10 cellular contexts compared by ENCODE assay signal in genomic region chr1:41900611-41901444, GRCh38. TPM values are rescaled to one million over a fixed set of nuclear protein-coding genes. Genes with fewer than 3 reads are reported as not detected.
DNase-seq lines count a peak whose midpoint lies in the region; ATAC-seq, FAIRE-seq and TF ChIP-seq lines count a peak whose summit lies in the region.
"Had no signal": no experiment of that assay in that cellular context is flagged by ENCODE, and none has a peak within 500 bp of the region (broad histone marks: within the 10 kb centered on the region; RNA-seq: fewer than 3 reads in every experiment).

No MANE protein-coding gene starts in this region.

- no peak overlapping the region for H3K14ac ChIP-seq in mesenchymal stem cell (ENCODE audit: low read length in 2 of 2)

- peak overlapping the region; percentile 34 for H2BK15ac ChIP-seq in mesenchymal stem cell (ENCODE audit: low read depth, poor library complexity, severe bottlenecking)

- BruUV-seq in mammary epithelial cell (replicated peaks; lab: Mats Ljungman, UMichigan): no TSS peak

- peak overlapping the region; percentile 77 for H3K27ac ChIP-seq in CD4-positive, CD25-positive, alpha-beta regulatory T cell (ENCODE audit: insufficient read depth, low read length, poor library complexity, severe bottlenecking)
- H3K27ac ChIP-seq in mammary epithelial cell (ENCODE audit: insufficient read depth, low read depth, low read length) (peak overlapping the region; percentile 65), mesenchymal stem cell (ENCODE audit: low read length, poor library complexity, severe bottlenecking) (peak overlapping the region; percentile 95)

- no peaks in the 10 kb centered on the region for H3K36me3 ChIP-seq in CD4-positive, CD25-positive, alpha-beta regulatory T cell (ENCODE audit: control insufficient read depth, insufficient read depth, low read length)
- H3K36me3 ChIP-seq in mammary epithelial cell (ENCODE audit: insufficient read depth, low read length): no peaks in the 10 kb centered on the region
- no peaks in the 10 kb centered on the region for H3K36me3 ChIP-seq in mesenchymal stem cell (ENCODE audit: control insufficient read depth in 1 of 2, insufficient read depth in 2 of 2, low read depth in 1 of 2, low read length in 2 of 2)

- H3K4ac ChIP-seq in mesenchymal stem cell (ENCODE audit: low read depth in 1 of 2, low read length in 2 of 2): peak overlapping the region; percentile 78 to 84

- H3K4me3 ChIP-seq in CD4-positive, CD25-positive, alpha-beta regulatory T cell (ENCODE audit: low read depth, low read length): no peak overlapping the region
- H3K4me3 ChIP-seq in mammary epithelial cell (replicated peaks in 1 of 3; ENCODE audit: insufficient read depth in 1 of 3, low read depth in 2 of 3, low read length in 3 of 3): no peak overlapping the region
- H3K4me3 ChIP-seq in mesenchymal stem cell (ENCODE audit: insufficient read depth in 1 of 2, low read depth in 1 of 2, low read length in 2 of 2): no peak overlapping the region

- no peaks in the 10 kb centered on the region for H3K9me3 Mint-ChIP-seq in CD4-positive, CD25-positive, alpha-beta regulatory T cell

- H3K18ac ChIP-seq in mesenchymal stem cell (ENCODE audit: low read depth in 1 of 2, low read length in 2 of 2): peak overlapping the region; percentile 81 to 88

- in situ Hi-C loops in mammary epithelial cell (cut with MboI; ENCODE audit: low sequenced_read_pairs in 2 of 2): no loop called here

- peak overlapping the region; percentile 83 to 95 for H2BK12ac ChIP-seq in mesenchymal stem cell (ENCODE audit: low read length in 2 of 2)

- H2AFZ ChIP-seq in mammary epithelial cell (ENCODE audit: low read depth, low read length) (peak overlapping the region; percentile 46), mesenchymal stem cell (ENCODE audit: low read depth, low read length) (peak overlapping the region; percentile 64)

- H3K9me3 ChIP-seq in CD4-positive, CD25-positive, alpha-beta regulatory T cell (ENCODE audit: control insufficient read depth in 2 of 2, low read length in 2 of 2): no peaks in the 10 kb centered on the region
- H3K9me3 ChIP-seq in mammary epithelial cell (replicated peaks; ENCODE audit: insufficient read depth, low read length) (no peaks in the 10 kb centered on the region), mesenchymal stem cell (ENCODE audit: control insufficient read depth, low read length) (no peaks in the 10 kb centered on the region)

- peak overlapping the region; percentile 45 for H4K8ac ChIP-seq in mesenchymal stem cell (ENCODE audit: low read length)

- peaks cover 23% of the 10 kb centered on the region for H3K79me1 ChIP-seq in mesenchymal stem cell (replicated peaks; ENCODE audit: low read length, poor library complexity, severe bottlenecking)

- peaks cover 50% of the 10 kb centered on the region for H3K4me1 ChIP-seq in CD4-positive, CD25-positive, alpha-beta regulatory T cell (ENCODE audit: control insufficient read depth, insufficient read depth, low read length, poor library complexity, severe bottlenecking)
- H3K4me1 ChIP-seq in mammary epithelial cell (ENCODE audit: insufficient read depth, low read length) (peaks cover 45% of the 10 kb centered on the region), mesenchymal stem cell (ENCODE audit: control insufficient read depth, insufficient read depth, low read depth, low read length) (peaks cover 24% of the 10 kb centered on the region)

- dilution Hi-C loops in mammary epithelial cell (cut with HindIII; ENCODE audit: low sequenced_read_pairs): no loop called here

- intact Hi-C loops in mammary epithelial cell (cut with micrococcal nuclease): loop anchor here (1.0 kb wide), 1 partner anchor 17 kb away; the partner anchor contains the start of gene HIVEP3

- H2AK5ac ChIP-seq in mesenchymal stem cell (ENCODE audit: low read length, severe bottlenecking): peak overlapping the region; percentile 95

- H3K27ac Mint-ChIP-seq in CD4-positive, CD25-positive, alpha-beta regulatory T cell: peak overlapping the region; percentile 64 to 93 (median 91)

- H3K9ac ChIP-seq in mammary epithelial cell (ENCODE audit: insufficient read depth, low read length): peak overlapping the region; percentile 32
- no peak overlapping the region for H3K9ac ChIP-seq in mesenchymal stem cell (ENCODE audit: low read length)

- H3K4me1 Mint-ChIP-seq in CD4-positive, CD25-positive, alpha-beta regulatory T cell: peaks cover 26 to 91% (median 57%) of the 10 kb centered on the region in 4 donors

- no peak for ATAC-seq in CD4-positive, CD25-positive, alpha-beta regulatory T cell (ENCODE audit: low read depth in 2 of 2)

- peak overlapping the region; percentile 91 for H2BK5ac ChIP-seq in mesenchymal stem cell (ENCODE audit: low read depth, low read length, poor library complexity, severe bottlenecking)

- H3K4me3 Mint-ChIP-seq in CD4-positive, CD25-positive, alpha-beta regulatory T cell: peak overlapping the region in 3 of 4 donors; percentile 18 to 82 (median 62)

- H3K4me2 ChIP-seq in mammary epithelial cell (ENCODE audit: insufficient read depth, low read depth, low read length): peak overlapping the region; percentile 57
- H3K4me2 ChIP-seq in mesenchymal stem cell (ENCODE audit: low read length, poor library complexity, severe bottlenecking): no peak overlapping the region

- CTCF ChIA-PET in mammary epithelial cell (lab: Charles Lee; ENCODE audit: low non-redundant PET): no interaction called here

- no peak for FAIRE-seq in GM19239 (lab: Jason Lieb, UNC)

- DNase-seq in CD4-positive, CD25-positive, alpha-beta regulatory T cell: no peak
- DNase-seq in HS-27A (ENCODE audit: low read depth): peak; percentile 76
- peak; percentile 72 for DNase-seq in mammary epithelial cell
- DNase-seq in mesenchymal stem cell: peak; percentile 80
- no peak for DNase-seq in GM19239 (ENCODE audit: insufficient read length, low spot score)
- no peak for DNase-seq in medulla oblongata (ENCODE audit: extremely low spot score)
- DNase-seq in NCI-H2171 (lab: John Stamatoyannopoulos, UW): no peak
- no peak for DNase-seq in stimulated activated CD4-positive, alpha-beta T cell treated with anti-CD3 and anti-CD28 coated beads, Interleukin-1b, Interleukin-23, amount 100 ng/mL, for 48 hours
- DNase-seq: DMS53, retina had no signal

- no peak for TF ChIP-seq CTCF in mammary epithelial cell (conservative IDR thresholded peaks at IDR 0.05 in 1 of 2, IDR thresholded peaks at IDR 0.05 in 1 of 2; ENCODE audit: extremely low read depth in 1 of 2, insufficient read depth in 1 of 2, low read depth in 1 of 2, low read length in 2 of 2)

- no peaks in the 10 kb centered on the region for H3K27me3 ChIP-seq in CD4-positive, CD25-positive, alpha-beta regulatory T cell (ENCODE audit: control insufficient read depth, insufficient read depth, low read length)
- H3K27me3 ChIP-seq in mammary epithelial cell (ENCODE audit: insufficient read depth, low read length) (no peaks in the 10 kb centered on the region), mesenchymal stem cell (ENCODE audit: control insufficient read depth in 1 of 2, insufficient read depth in 1 of 2, low read length in 2 of 2) (no peaks in the 10 kb centered on the region)

- peak overlapping the region; percentile 75 for H2BK120ac ChIP-seq in mesenchymal stem cell (ENCODE audit: low read depth, low read length)

- WGBS in mammary epithelial cell (ENCODE audit: low coverage, missing lambda C conversion rate): 47% methylated on average over 8 of the region's 9 CpGs
- 17% methylated on average over 8 of the region's 9 CpGs for WGBS in mesenchymal stem cell

- no peaks in the 10 kb centered on the region for H4K20me1 ChIP-seq in mammary epithelial cell (ENCODE audit: insufficient read depth, low read length)

- peaks cover 15% of the 10 kb centered on the region for H3K79me2 ChIP-seq in mammary epithelial cell (ENCODE audit: insufficient read depth, low read length)

- H3K27me3 Mint-ChIP-seq in CD4-positive, CD25-positive, alpha-beta regulatory T cell: no peaks in the 10 kb centered on the region

- H3K23ac ChIP-seq in mesenchymal stem cell (ENCODE audit: low read length in 2 of 2): no peak overlapping the region

- H3K36me3 Mint-ChIP-seq in CD4-positive, CD25-positive, alpha-beta regulatory T cell: peaks cover 3% of the 10 kb centered on the region

- H4K91ac ChIP-seq in mesenchymal stem cell (ENCODE audit: low read length): peak overlapping the region; percentile 58

RNA-seq across cellular contexts. Expression of gene HIVEP3, which starts 17.9 kb away (rescaled TPM):
- 17.2 TPM for total RNA-seq in CD4-positive, CD25-positive, alpha-beta regulatory T cell
- 10 to 100 TPM in 1 of 4 donors, 1 to 10 TPM in 3; 3.9 to 10.9 (median 6.0) TPM for polyA plus RNA-seq in CD4-positive, CD25-positive, alpha-beta regulatory T cell
- total RNA-seq in mammary epithelial cell: 1 to 10 TPM; 4.5 to 7.9 TPM
- polyA plus RNA-seq in mammary epithelial cell: 6.6 TPM
- 9.8 TPM for polyA minus RNA-seq in mammary epithelial cell
- polyA plus RNA-seq in mesenchymal stem cell (2013, experiment 1 of 2): 3.5 TPM
- polyA plus RNA-seq in mesenchymal stem cell (2013, experiment 2 of 2): 3.6 TPM

Comparison
In these comparisons a context has a peak if more than half of its experiments do, and no peak if none do; other contexts are left out.
1. DNase-seq: peak in HS-27A (single experiment), mammary epithelial cell (single experiment) and mesenchymal stem cell (single experiment); none in CD4-positive, CD25-positive, alpha-beta regulatory T cell (0 of 3), GM19239 (single experiment), medulla oblongata (single experiment), NCI-H2171 (single experiment) and stimulated activated CD4-positive, alpha-beta T cell treated with anti-CD3 and anti-CD28 coated beads, Interleukin-1b, Interleukin-23, amount 100 ng/mL, for 48 hours (single experiment).
2. Peak in every context shown above with its lines, with median percentiles within 50 percentile points of each other: H3K27ac ChIP-seq.